In genomic region chr7:82442492-82443043, GRCh38 we compare ENCODE assay signal across 8 cellular contexts. TPM values are rescaled to one million over a fixed set of nuclear protein-coding genes. Genes with fewer than 3 reads are reported as not detected.
DNase-seq lines count a peak whose midpoint lies in the region; ATAC-seq, FAIRE-seq and TF ChIP-seq lines count a peak whose summit lies in the region.

No MANE protein-coding gene starts in this region.

- in situ Hi-C loops in brain microvascular endothelial cell (cut with HindIII; ENCODE audit: low pct_ligation_motif_present, low sequenced_read_pairs) = no loop called here

- peak overlapping the region; percentile 89 for H3K9ac ChIP-seq in HUES64 (ENCODE audit: low read depth, low read length)

- no peak for ATAC-seq in activated CD4-positive, alpha-beta T cell treated with anti-CD3 and anti-CD28 coated beads for 36 hours

- CTCF ChIA-PET in activated CD4-positive, alpha-beta T cell treated with anti-CD3 and anti-CD28 coated beads for 36 hours (lab: Charles Lee) = no interaction called here

- intact Hi-C loops in lower leg skin (cut with DNase I; ENCODE audit: low total_unique reads) = no loop called here
- intact Hi-C loops in tibial artery (cut with DNase I; ENCODE audit: low total_unique reads) = no loop called here
- intact Hi-C loops in activated CD4-positive, alpha-beta T cell treated with anti-CD3 and anti-CD28 coated beads for 36 hours (cut with DNase I, micrococcal nuclease) = no loop called here

- H3K4me1 Mint-ChIP-seq in activated CD4-positive, alpha-beta T cell treated with anti-CD3 and anti-CD28 coated beads for 36 hours = peaks cover 4% of the 10 kb centered on the region

- H3K27me3 Mint-ChIP-seq in activated CD4-positive, alpha-beta T cell treated with anti-CD3 and anti-CD28 coated beads for 36 hours = peaks cover 31% of the 10 kb centered on the region

- H3K4me1 ChIP-seq in HUES64 (ENCODE audit: insufficient read depth, low read length) = peaks cover 54% of the 10 kb centered on the region
- peaks cover 0 to 23% (median 7%) of the 10 kb centered on the region in 4 donors for H3K4me1 ChIP-seq in tibial artery

- H3K36me3 ChIP-seq in HUES64 (ENCODE audit: insufficient read depth, low read length) (no peaks in the 10 kb centered on the region), brain microvascular endothelial cell (replicated peaks) (no peaks in the 10 kb centered on the region), tibial artery (no peaks in the 10 kb centered on the region)

- no peaks in the 10 kb centered on the region for H3K9me3 Mint-ChIP-seq in activated CD4-positive, alpha-beta T cell treated with anti-CD3 and anti-CD28 coated beads for 36 hours (ENCODE audit: low read depth)

- POLR2A ChIA-PET in activated CD4-positive, alpha-beta T cell treated with anti-CD3 and anti-CD28 coated beads for 36 hours (lab: Charles Lee) = no interaction called here

- no peak for TF ChIP-seq CTCF in brain microvascular endothelial cell (IDR thresholded peaks at IDR 0.05; ENCODE audit: low read depth, low read length, missing control alignments)
- no peak for TF ChIP-seq CTCF in lower leg skin (IDR thresholded peaks at IDR 0.05)
- no peak for TF ChIP-seq CTCF in tibial artery (IDR thresholded peaks at IDR 0.05)

- TF ChIP-seq POLR2A in lower leg skin (IDR thresholded peaks at IDR 0.05) = no peak

- H3K36me3 Mint-ChIP-seq in activated CD4-positive, alpha-beta T cell treated with anti-CD3 and anti-CD28 coated beads for 36 hours (ENCODE audit: low read depth) = peaks cover 3% of the 10 kb centered on the region

- H3K9me3 ChIP-seq in HUES64 (ENCODE audit: insufficient read depth, low read depth, low read length) (no peaks in the 10 kb centered on the region), tibial artery (no peaks in the 10 kb centered on the region)

- 0% methylated on average over 22 of the region's 22 CpGs for WGBS in HUES64
- WGBS in lower leg skin, 2 donors = 3% methylated on average over 22 of the region's 22 CpGs

- no peak for FAIRE-seq in HTR-8/SVneo (lab: Jason Lieb, UNC)

- peak overlapping the region; percentile 90 for H3K4me3 ChIP-seq in HUES64 (ENCODE audit: low read length)
- H3K4me3 ChIP-seq in brain microvascular endothelial cell (ENCODE audit: low read depth, low read length) = peak overlapping the region; percentile 70
- peak overlapping the region; percentile 86 for H3K4me3 ChIP-seq in lower leg skin (ENCODE audit: low read depth, poor library complexity, severe bottlenecking)
- peak overlapping the region; percentile 95 to 99 for H3K4me3 ChIP-seq in tibial artery

- H3K27ac ChIP-seq in HUES64 (ENCODE audit: low read depth, low read length) (peak overlapping the region; percentile 91), brain microvascular endothelial cell (peak overlapping the region; percentile 84), tibial artery (peak overlapping the region; percentile 95 to 96)

- H3K27ac Mint-ChIP-seq in activated CD4-positive, alpha-beta T cell treated with anti-CD3 and anti-CD28 coated beads for 36 hours = no peak overlapping the region

- peak; percentile 46 for DNase-seq in D341Med (ENCODE audit: low spot score)
- DNase-seq in brain microvascular endothelial cell = peak; percentile 13
- DNase-seq in lower leg skin (ENCODE audit: low spot score in 2 of 2) = peak in 1 of 2 donors; percentile 16
- no peak for DNase-seq in tibial artery
- no peak for DNase-seq in activated CD4-positive, alpha-beta T cell treated with anti-CD3 and anti-CD28 coated beads for 36 hours
- no peak for DNase-seq in amniotic stem cell (lab: John Stamatoyannopoulos, UW)
- DNase-seq in HTR-8/SVneo (ENCODE audit: insufficient read length, low spot score) = no peak

- no peak overlapping the region for H3K4me3 Mint-ChIP-seq in activated CD4-positive, alpha-beta T cell treated with anti-CD3 and anti-CD28 coated beads for 36 hours

- H3K27me3 ChIP-seq in HUES64 (ENCODE audit: insufficient read depth, low read length) (peaks cover 12% of the 10 kb centered on the region; the same call in 1 of the 2 replicates), brain microvascular endothelial cell (replicated peaks) (no peaks in the 10 kb centered on the region), tibial artery (no peaks in the 10 kb centered on the region)

RNA-seq across cellular contexts. Expression of gene CACNA2D1, which starts 1.0 kb away (rescaled TPM):
- polyA plus RNA-seq in HUES64 (2013, experiment 1 of 2) = 9.9 TPM
- 9.6 TPM for polyA plus RNA-seq in HUES64 (2013, experiment 2 of 2)
- total RNA-seq in lower leg skin = 10 to 100 TPM in 2 of 4 donors, 1 to 10 TPM in 2; 3.0 to 15.7 (median 8.6) TPM
- not detected for total RNA-seq in activated CD4-positive, alpha-beta T cell treated with anti-CD3 and anti-CD28 coated beads for 36 hours

Comparison
In these comparisons a context has a peak if more than half of its experiments do, and no peak if none do; other contexts are left out.
1. DNase-seq: peak in D341Med (single experiment) and brain microvascular endothelial cell (single experiment); none in tibial artery (0 of 2), activated CD4-positive, alpha-beta T cell treated with anti-CD3 and anti-CD28 coated beads for 36 hours (single experiment), amniotic stem cell (single experiment) and HTR-8/SVneo (single experiment).
2. Peak in every context shown above with its lines, with median percentiles within 50 percentile points of each other: H3K27ac ChIP-seq and H3K4me3 ChIP-seq.